ENCODE assay signal across 1 cellular context in the genomic region with DNA sequence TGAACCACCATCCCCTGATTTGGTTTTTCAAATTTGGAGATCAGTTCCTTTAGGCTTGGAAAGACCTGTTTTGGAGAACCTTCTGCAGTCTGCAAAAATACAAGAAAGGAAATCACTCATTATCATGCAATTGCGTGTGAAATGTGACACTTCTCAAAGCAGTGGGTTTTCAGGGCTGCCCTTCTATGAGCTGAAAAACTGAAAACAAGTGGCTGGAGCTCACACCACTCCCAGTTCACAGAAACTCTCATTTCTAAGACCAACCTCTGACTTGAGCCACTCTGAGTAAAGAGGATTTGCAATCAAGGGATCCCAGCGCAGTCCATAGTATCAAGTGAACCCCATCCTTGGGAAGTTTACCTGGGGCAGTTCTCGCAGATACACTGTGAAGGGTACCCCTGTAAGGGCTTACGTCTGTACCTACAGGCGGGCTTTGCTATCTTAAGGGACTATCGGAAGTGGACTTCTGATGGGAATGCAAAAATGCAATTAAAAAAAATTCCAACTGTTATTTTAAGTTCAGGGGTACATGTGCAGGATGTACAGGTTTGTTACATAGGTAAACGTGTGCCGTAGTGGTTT.
TF ChIP-seq lines count a peak whose summit lies in the region.

No MANE protein-coding gene starts in this region.

TF ChIP-seq in H1, 55 proteins besides CTCF, POLR2A, EP300 and RAD21:
- TF ChIP-seq CREB1 (IDR thresholded peaks at IDR 0.05) = no peak
- TF ChIP-seq, protein P1, sequence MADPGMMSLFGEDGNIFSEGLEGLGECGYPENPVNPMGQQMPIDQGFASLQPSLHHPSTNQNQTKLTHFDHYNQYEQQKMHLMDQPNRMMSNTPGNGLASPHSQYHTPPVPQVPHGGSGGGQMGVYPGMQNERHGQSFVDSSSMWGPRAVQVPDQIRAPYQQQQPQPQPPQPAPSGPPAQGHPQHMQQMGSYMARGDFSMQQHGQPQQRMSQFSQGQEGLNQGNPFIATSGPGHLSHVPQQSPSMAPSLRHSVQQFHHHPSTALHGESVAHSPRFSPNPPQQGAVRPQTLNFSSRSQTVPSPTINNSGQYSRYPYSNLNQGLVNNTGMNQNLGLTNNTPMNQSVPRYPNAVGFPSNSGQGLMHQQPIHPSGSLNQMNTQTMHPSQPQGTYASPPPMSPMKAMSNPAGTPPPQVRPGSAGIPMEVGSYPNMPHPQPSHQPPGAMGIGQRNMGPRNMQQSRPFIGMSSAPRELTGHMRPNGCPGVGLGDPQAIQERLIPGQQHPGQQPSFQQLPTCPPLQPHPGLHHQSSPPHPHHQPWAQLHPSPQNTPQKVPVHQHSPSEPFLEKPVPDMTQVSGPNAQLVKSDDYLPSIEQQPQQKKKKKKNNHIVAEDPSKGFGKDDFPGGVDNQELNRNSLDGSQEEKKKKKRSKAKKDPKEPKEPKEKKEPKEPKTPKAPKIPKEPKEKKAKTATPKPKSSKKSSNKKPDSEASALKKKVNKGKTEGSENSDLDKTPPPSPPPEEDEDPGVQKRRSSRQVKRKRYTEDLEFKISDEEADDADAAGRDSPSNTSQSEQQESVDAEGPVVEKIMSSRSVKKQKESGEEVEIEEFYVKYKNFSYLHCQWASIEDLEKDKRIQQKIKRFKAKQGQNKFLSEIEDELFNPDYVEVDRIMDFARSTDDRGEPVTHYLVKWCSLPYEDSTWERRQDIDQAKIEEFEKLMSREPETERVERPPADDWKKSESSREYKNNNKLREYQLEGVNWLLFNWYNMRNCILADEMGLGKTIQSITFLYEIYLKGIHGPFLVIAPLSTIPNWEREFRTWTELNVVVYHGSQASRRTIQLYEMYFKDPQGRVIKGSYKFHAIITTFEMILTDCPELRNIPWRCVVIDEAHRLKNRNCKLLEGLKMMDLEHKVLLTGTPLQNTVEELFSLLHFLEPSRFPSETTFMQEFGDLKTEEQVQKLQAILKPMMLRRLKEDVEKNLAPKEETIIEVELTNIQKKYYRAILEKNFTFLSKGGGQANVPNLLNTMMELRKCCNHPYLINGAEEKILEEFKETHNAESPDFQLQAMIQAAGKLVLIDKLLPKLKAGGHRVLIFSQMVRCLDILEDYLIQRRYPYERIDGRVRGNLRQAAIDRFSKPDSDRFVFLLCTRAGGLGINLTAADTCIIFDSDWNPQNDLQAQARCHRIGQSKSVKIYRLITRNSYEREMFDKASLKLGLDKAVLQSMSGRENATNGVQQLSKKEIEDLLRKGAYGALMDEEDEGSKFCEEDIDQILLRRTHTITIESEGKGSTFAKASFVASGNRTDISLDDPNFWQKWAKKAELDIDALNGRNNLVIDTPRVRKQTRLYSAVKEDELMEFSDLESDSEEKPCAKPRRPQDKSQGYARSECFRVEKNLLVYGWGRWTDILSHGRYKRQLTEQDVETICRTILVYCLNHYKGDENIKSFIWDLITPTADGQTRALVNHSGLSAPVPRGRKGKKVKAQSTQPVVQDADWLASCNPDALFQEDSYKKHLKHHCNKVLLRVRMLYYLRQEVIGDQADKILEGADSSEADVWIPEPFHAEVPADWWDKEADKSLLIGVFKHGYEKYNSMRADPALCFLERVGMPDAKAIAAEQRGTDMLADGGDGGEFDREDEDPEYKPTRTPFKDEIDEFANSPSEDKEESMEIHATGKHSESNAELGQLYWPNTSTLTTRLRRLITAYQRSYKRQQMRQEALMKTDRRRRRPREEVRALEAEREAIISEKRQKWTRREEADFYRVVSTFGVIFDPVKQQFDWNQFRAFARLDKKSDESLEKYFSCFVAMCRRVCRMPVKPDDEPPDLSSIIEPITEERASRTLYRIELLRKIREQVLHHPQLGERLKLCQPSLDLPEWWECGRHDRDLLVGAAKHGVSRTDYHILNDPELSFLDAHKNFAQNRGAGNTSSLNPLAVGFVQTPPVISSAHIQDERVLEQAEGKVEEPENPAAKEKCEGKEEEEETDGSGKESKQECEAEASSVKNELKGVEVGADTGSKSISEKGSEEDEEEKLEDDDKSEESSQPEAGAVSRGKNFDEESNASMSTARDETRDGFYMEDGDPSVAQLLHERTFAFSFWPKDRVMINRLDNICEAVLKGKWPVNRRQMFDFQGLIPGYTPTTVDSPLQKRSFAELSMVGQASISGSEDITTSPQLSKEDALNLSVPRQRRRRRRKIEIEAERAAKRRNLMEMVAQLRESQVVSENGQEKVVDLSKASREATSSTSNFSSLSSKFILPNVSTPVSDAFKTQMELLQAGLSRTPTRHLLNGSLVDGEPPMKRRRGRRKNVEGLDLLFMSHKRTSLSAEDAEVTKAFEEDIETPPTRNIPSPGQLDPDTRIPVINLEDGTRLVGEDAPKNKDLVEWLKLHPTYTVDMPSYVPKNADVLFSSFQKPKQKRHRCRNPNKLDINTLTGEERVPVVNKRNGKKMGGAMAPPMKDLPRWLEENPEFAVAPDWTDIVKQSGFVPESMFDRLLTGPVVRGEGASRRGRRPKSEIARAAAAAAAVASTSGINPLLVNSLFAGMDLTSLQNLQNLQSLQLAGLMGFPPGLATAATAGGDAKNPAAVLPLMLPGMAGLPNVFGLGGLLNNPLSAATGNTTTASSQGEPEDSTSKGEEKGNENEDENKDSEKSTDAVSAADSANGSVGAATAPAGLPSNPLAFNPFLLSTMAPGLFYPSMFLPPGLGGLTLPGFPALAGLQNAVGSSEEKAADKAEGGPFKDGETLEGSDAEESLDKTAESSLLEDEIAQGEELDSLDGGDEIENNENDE (IDR thresholded peaks at IDR 0.05; ENCODE audit: insufficient replicate concordance, low read length) = no peak
- TF ChIP-seq, protein P2, sequence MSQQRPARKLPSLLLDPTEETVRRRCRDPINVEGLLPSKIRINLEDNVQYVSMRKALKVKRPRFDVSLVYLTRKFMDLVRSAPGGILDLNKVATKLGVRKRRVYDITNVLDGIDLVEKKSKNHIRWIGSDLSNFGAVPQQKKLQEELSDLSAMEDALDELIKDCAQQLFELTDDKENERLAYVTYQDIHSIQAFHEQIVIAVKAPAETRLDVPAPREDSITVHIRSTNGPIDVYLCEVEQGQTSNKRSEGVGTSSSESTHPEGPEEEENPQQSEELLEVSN (IDR thresholded peaks at IDR 0.05) = no peak
- TF ChIP-seq KDM5A (IDR thresholded peaks at IDR 0.05; ENCODE audit: low read length) = no peak
- TF ChIP-seq EGR1 (IDR thresholded peaks at IDR 0.05; ENCODE audit: borderline replicate concordance, low read depth, low read length) = no peak
- TF ChIP-seq CEBPB (IDR thresholded peaks at IDR 0.05; ENCODE audit: low read depth, low read length) = no peak
- TF ChIP-seq TEAD4 (IDR thresholded peaks at IDR 0.05; ENCODE audit: low read depth, low read length) = no peak
- TF ChIP-seq TAF1 (IDR thresholded peaks at IDR 0.05; ENCODE audit: low read depth, low read length) = no peak
- TF ChIP-seq ASH2L (IDR thresholded peaks at IDR 0.05; ENCODE audit: low read length) = no peak
- no peak for TF ChIP-seq GABPA (IDR thresholded peaks at IDR 0.05; ENCODE audit: borderline replicate concordance, insufficient read depth, low read length)
- no peak for TF ChIP-seq SP1 (IDR thresholded peaks at IDR 0.05; ENCODE audit: low read depth, low read length)
- no peak for TF ChIP-seq CBX5 (IDR thresholded peaks at IDR 0.05; ENCODE audit: low read depth, low read length)
- TF ChIP-seq NANOG (IDR thresholded peaks at IDR 0.05; ENCODE audit: insufficient read depth, low read depth, low read length, poor library complexity, severe bottlenecking) = no peak
